37 cellular contexts compared by ENCODE assay signal in the genomic region with DNA sequence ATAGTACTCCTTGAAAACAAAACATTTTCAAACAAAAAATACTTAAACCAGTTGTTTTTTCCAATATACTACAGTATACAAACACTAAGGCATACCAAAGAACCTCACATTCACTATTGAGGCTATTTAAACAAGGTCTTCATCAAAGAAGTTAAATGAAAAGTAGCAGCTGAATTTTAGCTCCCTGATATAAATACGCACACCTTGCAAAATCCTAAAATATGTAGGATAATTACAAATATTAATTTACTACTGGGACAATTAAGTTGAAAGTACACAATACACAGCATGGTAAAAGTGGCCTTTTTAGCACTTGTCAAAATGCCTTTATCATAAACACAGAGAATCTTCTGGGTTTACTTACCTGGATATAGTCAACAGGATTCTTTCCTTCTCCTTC.
"Had no signal": no experiment of that assay in that cellular context is flagged by ENCODE, and none has a peak within 500 bp of the region (broad histone marks: within the 10 kb centered on the region; RNA-seq: fewer than 3 reads in every experiment).

No MANE protein-coding gene starts in this region.

- H3K4me1 Mint-ChIP-seq: activated naive CD8-positive, alpha-beta T cell treated with anti-CD3 and anti-CD28 coated beads, Interleukin-2, amount 50 U/mL, for 24 hours had no signal

- H3K27me3 ChIP-seq: ascending aorta, cardiac muscle cell had no signal

- H3K9me3 Mint-ChIP-seq: activated B cell treated with CpG ODN at 0.5 μM for 24 hours; activated CD4-positive, alpha-beta memory T cell treated with anti-CD3 and anti-CD28 coated beads for 36 hours; activated CD4-positive, alpha-beta T cell treated with anti-CD3 and anti-CD28 coated beads, Interleukin-2, amount 10 ng/mL, durations not matched to agents 24 days and 14 days; activated CD8-positive, alpha-beta T cell treated with anti-CD3 and anti-CD28 coated beads for 36 hours; activated naive CD4-positive, alpha-beta T cell treated with anti-CD3 and anti-CD28 coated beads, Interleukin-2, amount 10 ng/mL, durations not matched to agents 7 days and 5 days; activated naive CD4-positive, alpha-beta T cell treated with anti-CD3 and anti-CD28 coated beads, Interleukin-2, amount 50 U/mL, for 24 hours; activated naive CD8-positive, alpha-beta T cell treated with anti-CD3 and anti-CD28 coated beads, Interleukin-2, amount 10 ng/mL, durations not matched to agents 7 days and 5 days; activated naive CD8-positive, alpha-beta T cell treated with anti-CD3 and anti-CD28 coated beads, Interleukin-2, amount 50 U/mL, for 24 hours; activated T-cell treated with anti-CD3 and anti-CD28 coated beads, Interleukin-2, amount 50 U/mL, for 4 hours; activated T-cell treated with anti-CD3 and anti-CD28 coated beads, Interleukin-2, amount 50 U/mL, for 72 hours; activated T-helper 1 cell treated with anti-CD3 and anti-CD28 coated beads, Interleukin-12 subunit alpha, Interleukin-12 subunit beta, Interleukin-2, Interleukin-4 antibody, amounts not matched to agents 30 ng/mL and 10 ng/mL and 1 ng/mL, durations not matched to agents 14 hours and 24 hours and 36 hours; activated T-helper 17 cell treated with anti-CD3 and anti-CD28 coated beads, Interleukin-2, amount 50 U/mL, for 72 hours; brain; central memory CD8-positive, alpha-beta T cell; T-helper 1 cell treated with Interleukin-12 subunit alpha and Interleukin-12 subunit beta and Interleukin-4 antibody, amounts not matched to agents 30 μg/mL and 1 μg/mL, for 36 hours; T-helper 2 cell treated with Interferon-gamma antibody and Interleukin-4, amounts not matched to agents 5 μg/mL and 100 μg/mL, for 36 hours had no signal

- FAIRE-seq: bronchial epithelial cell had no signal

- H3K4me1 ChIP-seq: ascending aorta had no signal

- DNase-seq: activated B cell treated with CpG ODN at 0.5 μM for 24 hours; activated CD4-positive, alpha-beta memory T cell treated with anti-CD3 and anti-CD28 coated beads for 36 hours; activated CD4-positive, alpha-beta T cell treated with anti-CD3 and anti-CD28 coated beads for 4 hours; activated CD4-positive, alpha-beta T cell treated with anti-CD3 and anti-CD28 coated beads, Interleukin-2, amount 10 ng/mL, durations not matched to agents 24 days and 14 days; activated CD4-positive, alpha-beta T cell treated with anti-CD3 and anti-CD28 coated beads, Interleukin-2, amount 50 U/mL, for 1 hour; activated CD4-positive, alpha-beta T cell treated with anti-CD3 and anti-CD28 coated beads, Interleukin-2, amount 50 U/mL, for 4 hours; activated CD4-positive, CD25-positive, alpha-beta regulatory T cell treated with anti-CD3 and anti-CD28 coated beads, Interleukin-2, amount 50 U/mL, for 72 hours; activated CD8-positive, alpha-beta memory T cell treated with anti-CD3 and anti-CD28 coated beads, Interleukin-2, amount 50 U/mL, for 4 hours; activated CD8-positive, alpha-beta T cell treated with anti-CD3 and anti-CD28 coated beads for 36 hours; activated effector memory CD4-positive, alpha-beta T cell treated with anti-CD3 and anti-CD28 coated beads, Interleukin-2, amount 50 U/mL, for 16 hours; activated naive CD4-positive, alpha-beta T cell treated with anti-CD3 and anti-CD28 coated beads, Interleukin-2, amount 10 ng/mL, durations not matched to agents 7 days and 5 days; activated naive CD4-positive, alpha-beta T cell treated with Interleukin-2 at 50 U/mL for 16 hours; activated naive CD8-positive, alpha-beta T cell treated with anti-CD3 and anti-CD28 coated beads, Interleukin-2, amount 10 ng/mL, durations not matched to agents 7 days and 5 days; activated naive CD8-positive, alpha-beta T cell treated with anti-CD3 and anti-CD28 coated beads, Interleukin-2, amount 50 U/mL, for 24 hours; activated T-cell treated with anti-CD3 and anti-CD28 coated beads for 4 hours; activated T-cell treated with anti-CD3 and anti-CD28 coated beads, Interleukin-2, amount 50 U/mL, for 1 hour; activated T-cell treated with anti-CD3 and anti-CD28 coated beads, Interleukin-2, amount 50 U/mL, for 4 hours; activated T-cell treated with anti-CD3 and anti-CD28 coated beads, Interleukin-2, amount 50 U/mL, for 72 hours; amygdala; anterior cingulate cortex; caudate nucleus; cerebellar nuclear complex; T-helper 1 cell; T-helper 2 cell; T-helper 9 cell had no signal

- ATAC-seq: activated CD8-positive, alpha-beta T cell treated with anti-CD3 and anti-CD28 coated beads for 36 hours; activated naive CD8-positive, alpha-beta T cell treated with anti-CD3 and anti-CD28 coated beads, Interleukin-2, amount 50 U/mL, for 24 hours; activated T-cell treated with anti-CD3 and anti-CD28 coated beads, Interleukin-2, amount 50 U/mL, for 4 hours; activated T-cell treated with anti-CD3 and anti-CD28 coated beads, Interleukin-2, amount 50 U/mL, for 72 hours; activated T-helper 17 cell treated with anti-CD3 and anti-CD28 coated beads, Interleukin-2, amount 50 U/mL, for 72 hours had no signal

- H3K27ac Mint-ChIP-seq: activated B cell treated with CpG ODN at 0.5 μM for 24 hours; activated CD4-positive, alpha-beta memory T cell treated with anti-CD3 and anti-CD28 coated beads for 36 hours; activated CD4-positive, alpha-beta T cell treated with anti-CD3 and anti-CD28 coated beads, Interleukin-2, amount 10 ng/mL, durations not matched to agents 24 days and 14 days; activated CD8-positive, alpha-beta T cell treated with anti-CD3 and anti-CD28 coated beads for 36 hours; activated naive CD4-positive, alpha-beta T cell treated with anti-CD3 and anti-CD28 coated beads, Interleukin-2, amount 10 ng/mL, durations not matched to agents 7 days and 5 days; activated naive CD8-positive, alpha-beta T cell; activated naive CD8-positive, alpha-beta T cell treated with anti-CD3 and anti-CD28 coated beads, Interleukin-2, amount 10 ng/mL, durations not matched to agents 7 days and 5 days; activated naive CD8-positive, alpha-beta T cell treated with anti-CD3 and anti-CD28 coated beads, Interleukin-2, amount 50 U/mL, for 24 hours; activated T-cell treated with anti-CD3 and anti-CD28 coated beads, Interleukin-2, amount 50 U/mL, for 72 hours; activated T-helper 1 cell treated with anti-CD3 and anti-CD28 coated beads, Interleukin-12 subunit alpha, Interleukin-12 subunit beta, Interleukin-2, Interleukin-4 antibody, amounts not matched to agents 30 ng/mL and 10 ng/mL and 1 ng/mL, durations not matched to agents 14 hours and 24 hours and 36 hours; activated T-helper 17 cell treated with anti-CD3 and anti-CD28 coated beads, Interleukin-2, amount 50 U/mL, for 72 hours; brain; T-helper 1 cell treated with Interleukin-12 subunit alpha and Interleukin-12 subunit beta and Interleukin-4 antibody, amounts not matched to agents 30 μg/mL and 1 μg/mL, for 36 hours; T-helper 2 cell treated with Interferon-gamma antibody and Interleukin-4, amounts not matched to agents 5 μg/mL and 100 μg/mL, for 36 hours had no signal

- H3K27ac ChIP-seq: ascending aorta, cardiac muscle cell, VCaP had no signal

- H3K4me3 ChIP-seq: ascending aorta, cardiac muscle cell had no signal

- H3K4me3 Mint-ChIP-seq: activated B cell treated with CpG ODN at 0.5 μM for 24 hours; activated CD4-positive, alpha-beta memory T cell treated with anti-CD3 and anti-CD28 coated beads for 36 hours; activated CD4-positive, alpha-beta T cell treated with anti-CD3 and anti-CD28 coated beads, Interleukin-2, amount 10 ng/mL, durations not matched to agents 24 days and 14 days; activated CD8-positive, alpha-beta T cell treated with anti-CD3 and anti-CD28 coated beads for 36 hours; activated naive CD4-positive, alpha-beta T cell treated with anti-CD3 and anti-CD28 coated beads, Interleukin-2, amount 10 ng/mL, durations not matched to agents 7 days and 5 days; activated naive CD4-positive, alpha-beta T cell treated with anti-CD3 and anti-CD28 coated beads, Interleukin-2, amount 50 U/mL, for 24 hours; activated naive CD8-positive, alpha-beta T cell; activated naive CD8-positive, alpha-beta T cell treated with anti-CD3 and anti-CD28 coated beads, Interleukin-2, amount 10 ng/mL, durations not matched to agents 7 days and 5 days; activated naive CD8-positive, alpha-beta T cell treated with anti-CD3 and anti-CD28 coated beads, Interleukin-2, amount 50 U/mL, for 24 hours; activated T-cell treated with anti-CD3 and anti-CD28 coated beads, Interleukin-2, amount 50 U/mL, for 4 hours; activated T-cell treated with anti-CD3 and anti-CD28 coated beads, Interleukin-2, amount 50 U/mL, for 72 hours; activated T-helper 1 cell treated with anti-CD3 and anti-CD28 coated beads, Interleukin-12 subunit alpha, Interleukin-12 subunit beta, Interleukin-2, Interleukin-4 antibody, amounts not matched to agents 30 ng/mL and 10 ng/mL and 1 ng/mL, durations not matched to agents 14 hours and 24 hours and 36 hours; activated T-helper 17 cell treated with anti-CD3 and anti-CD28 coated beads, Interleukin-2, amount 50 U/mL, for 72 hours; brain; central memory CD8-positive, alpha-beta T cell; T-helper 1 cell treated with Interleukin-12 subunit alpha and Interleukin-12 subunit beta and Interleukin-4 antibody, amounts not matched to agents 30 μg/mL and 1 μg/mL, for 36 hours; T-helper 2 cell treated with Interferon-gamma antibody and Interleukin-4, amounts not matched to agents 5 μg/mL and 100 μg/mL, for 36 hours had no signal

- H3K27me3 Mint-ChIP-seq: activated B cell treated with CpG ODN at 0.5 μM for 24 hours; activated CD4-positive, alpha-beta memory T cell treated with anti-CD3 and anti-CD28 coated beads for 36 hours; activated CD4-positive, alpha-beta T cell treated with anti-CD3 and anti-CD28 coated beads, Interleukin-2, amount 10 ng/mL, durations not matched to agents 24 days and 14 days; activated CD8-positive, alpha-beta T cell treated with anti-CD3 and anti-CD28 coated beads for 36 hours; activated naive CD4-positive, alpha-beta T cell treated with anti-CD3 and anti-CD28 coated beads, Interleukin-2, amount 10 ng/mL, durations not matched to agents 7 days and 5 days; activated naive CD4-positive, alpha-beta T cell treated with anti-CD3 and anti-CD28 coated beads, Interleukin-2, amount 50 U/mL, for 24 hours; activated naive CD8-positive, alpha-beta T cell; activated naive CD8-positive, alpha-beta T cell treated with anti-CD3 and anti-CD28 coated beads, Interleukin-2, amount 10 ng/mL, durations not matched to agents 7 days and 5 days; activated naive CD8-positive, alpha-beta T cell treated with anti-CD3 and anti-CD28 coated beads, Interleukin-2, amount 50 U/mL, for 24 hours; activated T-helper 17 cell treated with anti-CD3 and anti-CD28 coated beads, Interleukin-2, amount 50 U/mL, for 72 hours; brain; central memory CD8-positive, alpha-beta T cell had no signal

- H3K9me3 ChIP-seq: ascending aorta had no signal
